ENCODE assay signal across 13 cellular contexts in genomic region chr6:11806561-11807317, GRCh38. TPM values are rescaled to one million over a fixed set of nuclear protein-coding genes. Genes with fewer than 3 reads are reported as not detected.
DNase-seq lines count a peak whose midpoint lies in the region; ATAC-seq lines count a peak whose summit lies in the region.
"Had no signal": no experiment of that assay in that cellular context is flagged by ENCODE, and none has a peak within 500 bp of the region (broad histone marks: within the 10 kb centered on the region; RNA-seq: fewer than 3 reads in every experiment).

No MANE protein-coding gene starts in this region.

- H3K4me1 Mint-ChIP-seq in activated T-helper 17 cell treated with anti-CD3 and anti-CD28 coated beads, Interleukin-2, amount 50 U/mL, for 72 hours, result peaks cover 28% of the 10 kb centered on the region
- H3K4me1 Mint-ChIP-seq in stimulated activated naive CD8-positive, alpha-beta T cell treated with anti-CD3 and anti-CD28 coated beads, Interleukin-15, amount 100 ng/mL, for 72 hours, result peaks cover 72% of the 10 kb centered on the region

- peaks cover 4% of the 10 kb centered on the region for H3K27me3 Mint-ChIP-seq in activated T-helper 17 cell treated with anti-CD3 and anti-CD28 coated beads, Interleukin-2, amount 50 U/mL, for 72 hours
- no peaks in the 10 kb centered on the region for H3K27me3 Mint-ChIP-seq in stimulated activated naive CD8-positive, alpha-beta T cell treated with anti-CD3 and anti-CD28 coated beads, Interleukin-15, amount 100 ng/mL, for 72 hours

- no peaks in the 10 kb centered on the region for H3K36me3 Mint-ChIP-seq in activated naive CD4-positive, alpha-beta T cell treated with anti-CD3 and anti-CD28 coated beads, Interleukin-2, amount 50 U/mL, for 72 hours
- no peaks in the 10 kb centered on the region for H3K36me3 Mint-ChIP-seq in activated T-helper 17 cell treated with anti-CD3 and anti-CD28 coated beads, Interleukin-2, amount 50 U/mL, for 72 hours (ENCODE audit: low read depth)

- H3K27ac Mint-ChIP-seq in activated naive CD4-positive, alpha-beta T cell treated with anti-CD3 and anti-CD28 coated beads, Interleukin-2, amount 50 U/mL, for 72 hours, result peak overlapping the region in 1 of 2 donors; percentile 84
- H3K27ac Mint-ChIP-seq in activated T-helper 17 cell treated with anti-CD3 and anti-CD28 coated beads, Interleukin-2, amount 50 U/mL, for 72 hours, result peak overlapping the region; percentile 64
- H3K27ac Mint-ChIP-seq in stimulated activated naive CD8-positive, alpha-beta T cell treated with anti-CD3 and anti-CD28 coated beads, Interleukin-15, amount 100 ng/mL, for 72 hours, result peak overlapping the region; percentile 56 to 87

- H3K9me3 Mint-ChIP-seq in activated naive CD4-positive, alpha-beta T cell treated with anti-CD3 and anti-CD28 coated beads, Interleukin-2, amount 50 U/mL, for 72 hours, result peaks cover 0 to 3% of the 10 kb centered on the region in 2 donors
- H3K9me3 Mint-ChIP-seq in activated T-helper 17 cell treated with anti-CD3 and anti-CD28 coated beads, Interleukin-2, amount 50 U/mL, for 72 hours, result no peaks in the 10 kb centered on the region
- peaks cover 4 to 7% of the 10 kb centered on the region in 2 donors for H3K9me3 Mint-ChIP-seq in stimulated activated naive CD8-positive, alpha-beta T cell treated with anti-CD3 and anti-CD28 coated beads, Interleukin-15, amount 100 ng/mL, for 72 hours

- ATAC-seq in activated naive CD4-positive, alpha-beta T cell treated with anti-CD3 and anti-CD28 coated beads, Interleukin-2, amount 50 U/mL, for 72 hours, result peak; percentile 63 to 70
- peak; percentile 83 for ATAC-seq in activated T-helper 17 cell treated with anti-CD3 and anti-CD28 coated beads, Interleukin-2, amount 50 U/mL, for 72 hours (replicated peaks)
- peak; percentile 93 for ATAC-seq in stimulated activated naive CD8-positive, alpha-beta T cell treated with anti-CD3 and anti-CD28 coated beads, Interleukin-15, amount 100 ng/mL, for 72 hours
- ATAC-seq in HG03139 (IDR thresholded peaks at IDR 0.05; ENCODE audit: unreplicated experiment), result no peak

- no peak for DNase-seq in activated naive CD4-positive, alpha-beta T cell treated with anti-CD3 and anti-CD28 coated beads, Interleukin-2, amount 50 U/mL, for 72 hours (ENCODE audit: low spot score in 2 of 2)
- no peak for DNase-seq in activated naive CD4-positive, alpha-beta T cell treated with Interleukin-2 at 50 U/mL for 16 hours
- peak; percentile 73 for DNase-seq in kidney tubule cell (ENCODE audit: low spot score)
- peak in 1 of 2 donors; percentile 50 for DNase-seq in stimulated activated naive CD8-positive, alpha-beta T cell treated with anti-CD3 and anti-CD28 coated beads, Interleukin-15, amount 100 ng/mL, for 72 hours
- no peak for DNase-seq in cerebellum (ENCODE audit: low spot score)
- DNase-seq in HPDE6-E6E7 (ENCODE audit: extremely low spot score), result no peak
- DNase-seq: cerebellar nuclear complex, NCI-H1436, NCI-H2227 treated with DMSO at 0.1 percent for 48 hours, substantia nigra had no signal

- H3K4me3 Mint-ChIP-seq in activated T-helper 17 cell treated with anti-CD3 and anti-CD28 coated beads, Interleukin-2, amount 50 U/mL, for 72 hours, result peak overlapping the region; percentile 57
- peak overlapping the region; percentile 51 to 53 for H3K4me3 Mint-ChIP-seq in stimulated activated naive CD8-positive, alpha-beta T cell treated with anti-CD3 and anti-CD28 coated beads, Interleukin-15, amount 100 ng/mL, for 72 hours

RNA-seq across cellular contexts. Expression of gene ADTRP, which starts 28.1 kb away (rescaled TPM):
- 10 to 100 TPM; 33.5 to 75.2 TPM for total RNA-seq in activated naive CD4-positive, alpha-beta T cell treated with anti-CD3 and anti-CD28 coated beads, Interleukin-2, amount 50 U/mL, for 72 hours
- 10 to 100 TPM; 47.7 to 81.3 TPM for total RNA-seq in activated T-helper 17 cell treated with anti-CD3 and anti-CD28 coated beads, Interleukin-2, amount 50 U/mL, for 72 hours
- not detected for total RNA-seq in cerebellum
- total RNA-seq: progenitor cell of endocrine pancreas had no signal

Comparison
In these comparisons a context has a peak if more than half of its experiments do, and no peak if none do; other contexts are left out.
1. RNA of gene ADTRP, which starts 28.1 kb away (total RNA-seq): 47.7 to 81.3 TPM in activated T-helper 17 cell treated with anti-CD3 and anti-CD28 coated beads, Interleukin-2, amount 50 U/mL, for 72 hours and 33.5 to 75.2 TPM in activated naive CD4-positive, alpha-beta T cell treated with anti-CD3 and anti-CD28 coated beads, Interleukin-2, amount 50 U/mL, for 72 hours; not detected in cerebellum (single experiment); every median in the first group is over 10 times any median in the second.